10 cellular contexts compared by ENCODE assay signal in the genomic region with DNA sequence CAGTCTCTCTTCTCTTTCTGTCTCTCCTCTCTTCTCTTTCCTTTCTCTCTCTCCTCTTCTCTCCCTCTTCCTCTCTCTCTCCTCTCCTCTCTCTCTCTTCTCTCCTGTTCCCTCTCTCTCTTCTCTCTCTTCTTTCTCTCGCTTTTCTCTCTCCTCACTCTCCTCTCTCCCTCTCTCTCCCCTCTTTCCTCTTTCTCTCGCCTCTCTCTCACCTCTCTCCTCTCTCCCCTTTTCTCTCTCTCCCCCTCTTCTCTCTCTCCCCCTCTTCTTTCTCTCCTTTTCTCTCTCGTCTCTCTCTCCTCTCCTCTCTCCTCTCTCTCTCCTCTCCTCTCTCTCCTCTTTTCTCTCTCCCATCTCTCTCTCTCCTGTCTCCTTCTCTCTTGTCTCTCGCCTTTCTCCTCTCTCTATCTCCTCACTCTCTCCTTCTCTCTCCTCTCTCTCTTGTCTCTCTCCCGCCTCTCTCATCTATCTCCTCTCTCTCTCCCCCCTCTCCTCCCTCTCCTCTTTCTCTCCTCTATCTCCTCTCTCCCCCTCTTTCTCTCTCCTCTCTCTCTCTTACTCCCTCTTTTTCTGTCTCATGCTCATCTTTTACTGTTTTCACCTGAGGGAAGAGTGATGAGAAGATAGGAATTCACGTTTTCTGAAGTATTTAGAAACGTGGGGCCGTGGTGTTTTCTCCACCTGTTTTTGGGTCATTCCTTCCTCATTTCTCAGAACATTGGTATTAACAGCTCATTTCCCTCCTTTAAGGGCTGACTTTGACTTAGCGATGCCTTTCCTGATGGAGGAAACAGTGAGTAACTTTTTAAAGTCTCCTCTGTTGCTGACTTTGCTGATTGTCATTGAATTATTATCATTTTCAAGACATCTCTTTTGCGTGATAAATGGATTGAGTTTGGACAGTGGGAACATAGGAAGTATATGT.
DNase-seq lines count a peak whose midpoint lies in the region; ATAC-seq and FAIRE-seq lines count a peak whose summit lies in the region.
"Had no signal": no experiment of that assay in that cellular context is flagged by ENCODE, and none has a peak within 500 bp of the region (broad histone marks: within the 10 kb centered on the region; RNA-seq: fewer than 3 reads in every experiment).

No MANE protein-coding gene starts in this region.

- ATAC-seq in activated T-helper 17 cell treated with anti-CD3 and anti-CD28 coated beads, Interleukin-2, amount 50 U/mL, for 72 hours (replicated peaks) = no peak
- no peak for ATAC-seq in HG03097 (IDR thresholded peaks at IDR 0.05; ENCODE audit: low FRiP score, unreplicated experiment)
- ATAC-seq in GM21515 (IDR thresholded peaks at IDR 0.05; ENCODE audit: unreplicated experiment) = no peak

- POLR2A ChIA-PET in activated CD4-positive, alpha-beta T cell treated with anti-CD3 and anti-CD28 coated beads, Interleukin-2, amount 10 ng/mL, durations not matched to agents 7 days and 5 days (lab: Charles Lee) = no interaction called here

- DNase-seq in activated CD4-positive, alpha-beta T cell treated with anti-CD3 and anti-CD28 coated beads, Interleukin-2, amount 10 ng/mL, durations not matched to agents 7 days and 5 days = no peak
- DNase-seq in activated CD4-positive, alpha-beta T cell treated with anti-CD3 and anti-CD28 coated beads, Interleukin-2, amount 50 U/mL, for 4 hours = no peak
- no peak for DNase-seq in immature natural killer cell
- no peak for DNase-seq in RCC 7860 (ENCODE audit: low spot score)
- DNase-seq: cerebellar nuclear complex; stimulated activated CD8-positive, alpha-beta memory T cell treated with anti-CD3 and anti-CD28 coated beads, Interleukin-4, amount 100 ng/mL, for 48 hours had no signal

- H3K36me3 Mint-ChIP-seq in activated CD4-positive, alpha-beta T cell treated with anti-CD3 and anti-CD28 coated beads, Interleukin-2, amount 10 ng/mL, durations not matched to agents 7 days and 5 days (ENCODE audit: low read depth) = peaks cover 48% of the 10 kb centered on the region
- H3K36me3 Mint-ChIP-seq in activated T-helper 17 cell treated with anti-CD3 and anti-CD28 coated beads, Interleukin-2, amount 50 U/mL, for 72 hours (ENCODE audit: low read depth) = peaks cover 67% of the 10 kb centered on the region
- peaks cover 16 to 23% (median 21%) of the 10 kb centered on the region in 3 donors for H3K36me3 Mint-ChIP-seq in immature natural killer cell

- H3K27ac ChIP-seq in subcutaneous abdominal adipose tissue (ENCODE audit: low read depth, low read length) = no peak overlapping the region

- CTCF ChIA-PET in activated CD4-positive, alpha-beta T cell treated with anti-CD3 and anti-CD28 coated beads, Interleukin-2, amount 10 ng/mL, durations not matched to agents 7 days and 5 days (lab: Charles Lee) = no interaction called here

- no peaks in the 10 kb centered on the region for H3K9me3 ChIP-seq in subcutaneous abdominal adipose tissue (ENCODE audit: control insufficient read depth in 5 of 5, low read length in 5 of 5)

- peaks cover 2% of the 10 kb centered on the region for H3K9me3 Mint-ChIP-seq in activated CD4-positive, alpha-beta T cell treated with anti-CD3 and anti-CD28 coated beads, Interleukin-2, amount 10 ng/mL, durations not matched to agents 7 days and 5 days
- H3K9me3 Mint-ChIP-seq in activated T-helper 17 cell treated with anti-CD3 and anti-CD28 coated beads, Interleukin-2, amount 50 U/mL, for 72 hours = peaks cover 5% of the 10 kb centered on the region
- H3K9me3 Mint-ChIP-seq in immature natural killer cell = no peaks in the 10 kb centered on the region

- H3K27me3 Mint-ChIP-seq in activated CD4-positive, alpha-beta T cell treated with anti-CD3 and anti-CD28 coated beads, Interleukin-2, amount 10 ng/mL, durations not matched to agents 7 days and 5 days = no peaks in the 10 kb centered on the region
- no peaks in the 10 kb centered on the region for H3K27me3 Mint-ChIP-seq in activated T-helper 17 cell treated with anti-CD3 and anti-CD28 coated beads, Interleukin-2, amount 50 U/mL, for 72 hours
- peaks cover 5 to 9% (median 7%) of the 10 kb centered on the region in 3 donors for H3K27me3 Mint-ChIP-seq in immature natural killer cell (ENCODE audit: low read depth in 3 of 3)

- peaks cover 50% of the 10 kb centered on the region for H3K4me1 Mint-ChIP-seq in activated CD4-positive, alpha-beta T cell treated with anti-CD3 and anti-CD28 coated beads, Interleukin-2, amount 10 ng/mL, durations not matched to agents 7 days and 5 days
- peaks cover 32% of the 10 kb centered on the region for H3K4me1 Mint-ChIP-seq in activated T-helper 17 cell treated with anti-CD3 and anti-CD28 coated beads, Interleukin-2, amount 50 U/mL, for 72 hours
- peaks cover 38 to 56% of the 10 kb centered on the region in 2 donors for H3K4me1 Mint-ChIP-seq in immature natural killer cell

- no peaks in the 10 kb centered on the region for H3K27me3 ChIP-seq in subcutaneous abdominal adipose tissue (ENCODE audit: control insufficient read depth in 5 of 5, insufficient read depth in 4 of 5, low read length in 5 of 5)

- FAIRE-seq in RCC 7860 (lab: Jason Lieb, UNC) = no peak

- H3K4me3 ChIP-seq in subcutaneous abdominal adipose tissue (ENCODE audit: low read depth in 1 of 5, low read length in 5 of 5) = peak overlapping the region; percentile 65 to 91 (median 83)

- H3K4me3 Mint-ChIP-seq in activated CD4-positive, alpha-beta T cell treated with anti-CD3 and anti-CD28 coated beads, Interleukin-2, amount 10 ng/mL, durations not matched to agents 7 days and 5 days = peak overlapping the region; percentile 94
- peak overlapping the region; percentile 94 for H3K4me3 Mint-ChIP-seq in activated T-helper 17 cell treated with anti-CD3 and anti-CD28 coated beads, Interleukin-2, amount 50 U/mL, for 72 hours
- H3K4me3 Mint-ChIP-seq in immature natural killer cell = peak overlapping the region; percentile 77 to 91 (median 82)

- H3K9ac ChIP-seq in subcutaneous abdominal adipose tissue (ENCODE audit: low read length in 5 of 5) = peak overlapping the region; percentile 6 to 80 (median 76)

- peaks cover 0 to 37% (median 29%) of the 10 kb centered on the region in 5 donors for H3K4me1 ChIP-seq in subcutaneous abdominal adipose tissue (ENCODE audit: control insufficient read depth in 5 of 5, insufficient read depth in 5 of 5, low read length in 5 of 5)

- peak overlapping the region; percentile 73 for H3K27ac Mint-ChIP-seq in activated CD4-positive, alpha-beta T cell treated with anti-CD3 and anti-CD28 coated beads, Interleukin-2, amount 10 ng/mL, durations not matched to agents 7 days and 5 days
- peak overlapping the region; percentile 94 for H3K27ac Mint-ChIP-seq in activated T-helper 17 cell treated with anti-CD3 and anti-CD28 coated beads, Interleukin-2, amount 50 U/mL, for 72 hours
- H3K27ac Mint-ChIP-seq in immature natural killer cell = peak overlapping the region; percentile 62 to 90 (median 71)

- no peaks in the 10 kb centered on the region for H3K36me3 ChIP-seq in subcutaneous abdominal adipose tissue (ENCODE audit: control insufficient read depth in 5 of 5, insufficient read depth in 5 of 5, low read length in 5 of 5)
